In genomic region chr10:21278491-21279216, GRCh38 we compare ENCODE assay signal across 8 cellular contexts.
A peak's percentile ranks its signal among the peaks of the same experiment; 100 is the strongest.
DNase-seq lines count a peak whose midpoint lies in the region; ATAC-seq, FAIRE-seq and TF ChIP-seq lines count a peak whose summit lies in the region.

No MANE protein-coding gene starts in this region.

- FAIRE-seq in HepG2 (lab: Jason Lieb, UNC): peak; percentile 80

- TF ChIP-seq POLR2A in GM18505 (IDR thresholded peaks at IDR 0.05; ENCODE audit: borderline replicate concordance, extremely low read depth, insufficient read depth, insufficient read length): no peak
- TF ChIP-seq POLR2A in HepG2 (IDR thresholded peaks at IDR 0.05; ENCODE audit: insufficient read depth in 1 of 2, low read depth in 2 of 2, low read length in 2 of 2): no peak

- peak; percentile 92 for TF ChIP-seq RAD21 in HepG2 (CRISPR knock-in tag; IDR thresholded peaks at IDR 0.05)

- H3K9me3 ChIP-seq in HepG2 (ENCODE audit: low read length): no peaks in the 10 kb centered on the region

- H3K79me2 ChIP-seq in HepG2 (ENCODE audit: insufficient read depth, low read length): no peaks in the 10 kb centered on the region

- H3K4me3 ChIP-seq in AG04449 (ENCODE audit: low read depth, low read length): no peak overlapping the region
- no peak overlapping the region for H3K4me3 ChIP-seq in HepG2 (replicated peaks in 1 of 3; ENCODE audit: insufficient read depth in 1 of 3, low read depth in 2 of 3, low read length in 3 of 3)

- no peaks in the 10 kb centered on the region for H3K36me3 ChIP-seq in HepG2 (replicated peaks in 1 of 2; ENCODE audit: control insufficient read depth in 1 of 2, insufficient read depth in 2 of 2, low read length in 2 of 2)

- no peak overlapping the region; the same call in 1 of the 2 replicates for H3K4me2 ChIP-seq in HepG2 (ENCODE audit: low read depth, low read length)

- 25% methylated on average over 6 of the region's 8 CpGs for WGBS in HepG2 (ENCODE audit: low lambda C conversion rate)

- CTCF ChIA-PET in AG04449 (lab: Yijun Ruan, JAX) (interaction anchor here (0.5 to 7.1 kb wide), 51 partner anchors 8 to 706 kb away, joined by 3 to 125 read pairs (median 4); no protein-coding TSS in a partner anchor), HepG2 (lab: Yijun Ruan, JAX; ENCODE audit: low intra/inter-chr PET ratio, low total read pairs) (interaction anchor here (1.8 kb wide), 1 partner anchor 216 kb away, joined by 11 read pairs; no protein-coding TSS in a partner anchor)

- no peaks in the 10 kb centered on the region for H3K4me1 ChIP-seq in HepG2 (ENCODE audit: insufficient read depth, low read length)

- no peaks in the 10 kb centered on the region; a peak in 1 of 5 replicates for H3K27me3 ChIP-seq in HepG2 (ENCODE audit: control insufficient read depth in 1 of 2, insufficient read depth in 2 of 2, low read length in 2 of 2)

- DNase-seq in AG04449 (ENCODE audit: low read depth, low spot score) (peak; percentile 69), NCI-H2227 (lab: John Stamatoyannopoulos, UW; ENCODE audit: unreplicated experiment) (peak; percentile 85), cerebellar cortex (ENCODE audit: low spot score) (peak; percentile 90), HepG2 (ENCODE audit: low spot score) (peak; percentile 87)
- peak; percentile 73 for DNase-seq in activated CD4-positive, CD25-positive, alpha-beta regulatory T cell treated with anti-CD3 and anti-CD28 coated beads, Interleukin-2, amount 50 U/mL, for 72 hours
- DNase-seq in stimulated activated CD4-positive, alpha-beta T cell treated with anti-CD3 and anti-CD28 coated beads, TNF-alpha, amount 100 ng/mL, for 4 hours (ENCODE audit: low read depth in 3 of 3): peak; percentile 31 to 59 (median 43)

- TF ChIP-seq CTCF in AG04449 (IDR thresholded peaks at IDR 0.05; ENCODE audit: insufficient read depth, low read length, missing control alignments) (peak; percentile 87), HepG2 (CRISPR knock-in tag; IDR thresholded peaks at IDR 0.05) (peak; percentile 95)

- H4K20me1 ChIP-seq in HepG2 (ENCODE audit: insufficient read depth, low read length): no peaks in the 10 kb centered on the region

- no peak overlapping the region for H2AFZ ChIP-seq in HepG2 (ENCODE audit: low read length)

- POLR2A ChIA-PET in AG04449 (lab: Yijun Ruan, JAX): interaction anchor here (0.7 to 1.3 kb wide), 2 partner anchors 218 to 237 kb away, joined by 3 read pairs; no protein-coding TSS in a partner anchor
- POLR2A ChIA-PET in HepG2 (lab: Yijun Ruan, JAX): no interaction called here

- intact Hi-C loops in HepG2 (cut with micrococcal nuclease; ENCODE audit: unreplicated experiment): loop anchor here (1.0 to 2.0 kb wide), 3 partner anchors 217 to 675 kb away; no protein-coding TSS in a partner anchor

- ATAC-seq in GM18505 (IDR thresholded peaks at IDR 0.05; ENCODE audit: unreplicated experiment): peak; percentile 91
- peak; percentile 58 for ATAC-seq in HG02970 (IDR thresholded peaks at IDR 0.05; ENCODE audit: low FRiP score, unreplicated experiment)
- ATAC-seq in HepG2: peak; percentile 99

- BruUV-seq in HepG2 (replicated peaks; lab: Mats Ljungman, UMichigan): no TSS peak

- no peak for TF ChIP-seq EP300 in HepG2 (IDR thresholded peaks at IDR 0.05; ENCODE audit: low read depth in 2 of 2, low read length in 2 of 2)
- TF ChIP-seq EP300 in HepG2 (CRISPR knock-in tag; IDR thresholded peaks at IDR 0.05; ENCODE audit: borderline replicate concordance): no peak

- in situ Hi-C loops in HepG2 (cut with HindIII; ENCODE audit: extremely low pct_ligation_motif_present, low pct_unique_long_range_greater_than_20kb): loop anchor here (25.0 kb wide), 2 partner anchors 209 to 459 kb away; no protein-coding TSS in a partner anchor

- no peak overlapping the region for H3K27ac ChIP-seq in HepG2 (ENCODE audit: extremely low read length, insufficient read depth, low read length)

- no peak overlapping the region for H3K9ac ChIP-seq in HepG2 (ENCODE audit: insufficient read depth, low read depth, low read length)

TF ChIP-seq in HepG2, 621 proteins besides CTCF, POLR2A, EP300 and RAD21 (continues in another document):
- TF ChIP-seq ZNF597 (CRISPR knock-in tag; IDR thresholded peaks at IDR 0.05) (no peak), MXD4 (CRISPR knock-in tag; IDR thresholded peaks at IDR 0.05) (no peak), ZNF782 (CRISPR knock-in tag; IDR thresholded peaks at IDR 0.05; ENCODE audit: borderline replicate concordance) (no peak), RNF219 (CRISPR knock-in tag; IDR thresholded peaks at IDR 0.05) (no peak), MYC (CRISPR knock-in tag; IDR thresholded peaks at IDR 0.05; ENCODE audit: borderline replicate concordance) (no peak), ELF1 (CRISPR knock-in tag; IDR thresholded peaks at IDR 0.05) (no peak), MTF1 (CRISPR knock-in tag; IDR thresholded peaks at IDR 0.05) (no peak), U2AF1 (optimal IDR thresholded peaks at IDR 0.05; ENCODE audit: low read depth, low read length) (no peak), ZNF207 (IDR thresholded peaks at IDR 0.05; ENCODE audit: borderline replicate concordance) (no peak), KLF9 (CRISPR knock-in tag; IDR thresholded peaks at IDR 0.05; ENCODE audit: low read depth) (no peak), ZNF326 (CRISPR knock-in tag; IDR thresholded peaks at IDR 0.05; ENCODE audit: borderline replicate concordance) (no peak), ZNF703 (CRISPR knock-in tag; IDR thresholded peaks at IDR 0.05; ENCODE audit: borderline replicate concordance) (no peak), MLLT10 (CRISPR knock-in tag; IDR thresholded peaks at IDR 0.05) (no peak)
